14 cellular contexts compared by ENCODE assay signal in the genomic region with DNA sequence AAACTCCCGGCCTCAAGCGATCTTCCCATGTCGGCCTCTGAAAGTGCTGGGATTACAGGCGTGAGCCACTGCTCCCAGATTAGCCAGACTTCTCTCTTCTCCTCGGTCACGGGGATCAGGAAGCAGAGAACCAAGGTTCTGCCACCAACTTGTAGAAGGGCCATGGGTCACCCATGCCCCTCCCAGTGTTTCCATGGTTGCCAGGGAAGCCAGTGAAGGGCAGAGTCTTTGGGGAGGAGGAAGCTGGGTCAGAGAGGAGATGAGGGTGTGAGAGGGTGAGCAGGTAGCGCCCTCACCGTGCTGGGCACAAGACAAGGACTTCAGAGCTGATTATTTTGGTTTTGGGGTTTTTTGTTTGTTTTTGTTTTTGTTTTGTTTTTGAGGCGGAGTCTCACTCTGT.
DNase-seq lines count a peak whose midpoint lies in the region; ATAC-seq and TF ChIP-seq lines count a peak whose summit lies in the region.
"Had no signal": no experiment of that assay in that cellular context is flagged by ENCODE, and none has a peak within 500 bp of the region (broad histone marks: within the 10 kb centered on the region; RNA-seq: fewer than 3 reads in every experiment).

No MANE protein-coding gene starts in this region.

- intact Hi-C loops in activated CD4-positive, alpha-beta T cell treated with anti-CD3 and anti-CD28 coated beads for 36 hours (cut with DNase I, micrococcal nuclease), result loop anchor here in 1 of 2 experiments (10.0 kb wide), 1 partner anchor 361 kb away; no protein-coding TSS in a partner anchor
- intact Hi-C loops in tibial artery (cut with DNase I; ENCODE audit: low total_unique reads), result no loop called here

- DNase-seq in activated CD4-positive, alpha-beta T cell treated with anti-CD3 and anti-CD28 coated beads, Interleukin-2, amount 10 ng/mL, durations not matched to agents 7 days and 5 days, result no peak
- DNase-seq in activated CD4-positive, alpha-beta T cell treated with anti-CD3 and anti-CD28 coated beads for 36 hours, result no peak
- no peak for DNase-seq in central memory CD8-positive, alpha-beta T cell (ENCODE audit: low spot score in 2 of 2)
- peak; percentile 80 for DNase-seq in medulla oblongata (ENCODE audit: extremely low spot score)
- peak; percentile 69 to 83 for DNase-seq in tibial artery
- no peak for DNase-seq in activated T-cell treated with anti-CD3 and anti-CD28 coated beads, Interleukin-2, amount 50 U/mL, for 24 hours
- no peak for DNase-seq in omental fat pad (ENCODE audit: low spot score)
- no peak for DNase-seq in T-helper 2 cell treated with Interferon-gamma antibody and Interleukin-4, amounts not matched to agents 5 μg/mL and 100 μg/mL, for 36 hours (ENCODE audit: low spot score)
- DNase-seq: MG63; NCI-H526 treated with DMSO at 0.1 percent for 48 hours; stimulated activated CD4-positive, alpha-beta T cell treated with anti-CD3 and anti-CD28 coated beads, Interleukin-15, amount 100 ng/mL, for 24 hours; stimulated activated naive CD4-positive, alpha-beta T cell; T-helper 1 cell had no signal

- H3K4me3 Mint-ChIP-seq in activated CD4-positive, alpha-beta T cell treated with anti-CD3 and anti-CD28 coated beads, Interleukin-2, amount 10 ng/mL, durations not matched to agents 7 days and 5 days, result no peak overlapping the region
- no peak overlapping the region for H3K4me3 Mint-ChIP-seq in activated CD4-positive, alpha-beta T cell treated with anti-CD3 and anti-CD28 coated beads for 36 hours
- H3K4me3 Mint-ChIP-seq in central memory CD8-positive, alpha-beta T cell, result no peak overlapping the region
- H3K4me3 Mint-ChIP-seq in activated T-cell treated with anti-CD3 and anti-CD28 coated beads, Interleukin-2, amount 50 U/mL, for 24 hours, result no peak overlapping the region
- H3K4me3 Mint-ChIP-seq in T-helper 2 cell treated with Interferon-gamma antibody and Interleukin-4, amounts not matched to agents 5 μg/mL and 100 μg/mL, for 36 hours, result no peak overlapping the region
- H3K4me3 Mint-ChIP-seq: nephron had no signal

- no peaks in the 10 kb centered on the region for H3K27me3 Mint-ChIP-seq in activated CD4-positive, alpha-beta T cell treated with anti-CD3 and anti-CD28 coated beads, Interleukin-2, amount 10 ng/mL, durations not matched to agents 7 days and 5 days
- no peaks in the 10 kb centered on the region for H3K27me3 Mint-ChIP-seq in activated CD4-positive, alpha-beta T cell treated with anti-CD3 and anti-CD28 coated beads for 36 hours
- no peaks in the 10 kb centered on the region for H3K27me3 Mint-ChIP-seq in central memory CD8-positive, alpha-beta T cell
- no peaks in the 10 kb centered on the region for H3K27me3 Mint-ChIP-seq in activated T-cell treated with anti-CD3 and anti-CD28 coated beads, Interleukin-2, amount 50 U/mL, for 24 hours
- no peaks in the 10 kb centered on the region for H3K27me3 Mint-ChIP-seq in T-helper 2 cell treated with Interferon-gamma antibody and Interleukin-4, amounts not matched to agents 5 μg/mL and 100 μg/mL, for 36 hours (ENCODE audit: low read depth)

- H3K9me3 ChIP-seq in tibial artery, result peaks cover 0 to 2% (median under 1%) of the 10 kb centered on the region in 3 donors

- peaks cover 17% of the 10 kb centered on the region for H3K36me3 Mint-ChIP-seq in activated CD4-positive, alpha-beta T cell treated with anti-CD3 and anti-CD28 coated beads, Interleukin-2, amount 10 ng/mL, durations not matched to agents 7 days and 5 days (ENCODE audit: low read depth)
- H3K36me3 Mint-ChIP-seq in activated CD4-positive, alpha-beta T cell treated with anti-CD3 and anti-CD28 coated beads for 36 hours (ENCODE audit: low read depth), result peaks cover 14% of the 10 kb centered on the region
- H3K36me3 Mint-ChIP-seq in central memory CD8-positive, alpha-beta T cell (ENCODE audit: insufficient read depth), result peaks cover 22% of the 10 kb centered on the region
- H3K36me3 Mint-ChIP-seq in activated T-cell treated with anti-CD3 and anti-CD28 coated beads, Interleukin-2, amount 50 U/mL, for 24 hours (ENCODE audit: low read depth), result no peaks in the 10 kb centered on the region
- peaks cover 2% of the 10 kb centered on the region for H3K36me3 Mint-ChIP-seq in T-helper 2 cell treated with Interferon-gamma antibody and Interleukin-4, amounts not matched to agents 5 μg/mL and 100 μg/mL, for 36 hours (ENCODE audit: low read depth)

- H3K4me3 ChIP-seq in tibial artery, result no peak overlapping the region
- H3K4me3 ChIP-seq: MG63 had no signal

- POLR2A ChIA-PET in activated CD4-positive, alpha-beta T cell treated with anti-CD3 and anti-CD28 coated beads, Interleukin-2, amount 10 ng/mL, durations not matched to agents 7 days and 5 days (lab: Charles Lee), result no interaction called here
- POLR2A ChIA-PET in activated CD4-positive, alpha-beta T cell treated with anti-CD3 and anti-CD28 coated beads for 36 hours (lab: Charles Lee), result no interaction called here

- peaks cover 0 to 35% (median 18%) of the 10 kb centered on the region in 4 donors for H3K4me1 ChIP-seq in tibial artery

- peaks cover 24% of the 10 kb centered on the region for H3K9me3 Mint-ChIP-seq in activated CD4-positive, alpha-beta T cell treated with anti-CD3 and anti-CD28 coated beads, Interleukin-2, amount 10 ng/mL, durations not matched to agents 7 days and 5 days
- H3K9me3 Mint-ChIP-seq in activated CD4-positive, alpha-beta T cell treated with anti-CD3 and anti-CD28 coated beads for 36 hours (ENCODE audit: low read depth), result peaks cover 13% of the 10 kb centered on the region
- no peaks in the 10 kb centered on the region for H3K9me3 Mint-ChIP-seq in central memory CD8-positive, alpha-beta T cell
- H3K9me3 Mint-ChIP-seq in activated T-cell treated with anti-CD3 and anti-CD28 coated beads, Interleukin-2, amount 50 U/mL, for 24 hours, result peaks cover 11% of the 10 kb centered on the region
- peaks cover 26% of the 10 kb centered on the region for H3K9me3 Mint-ChIP-seq in T-helper 2 cell treated with Interferon-gamma antibody and Interleukin-4, amounts not matched to agents 5 μg/mL and 100 μg/mL, for 36 hours

- no peaks in the 10 kb centered on the region for H3K36me3 ChIP-seq in tibial artery
- H3K36me3 ChIP-seq: MG63 had no signal

- no peak for ATAC-seq in activated CD4-positive, alpha-beta T cell treated with anti-CD3 and anti-CD28 coated beads for 36 hours
- ATAC-seq in central memory CD8-positive, alpha-beta T cell (replicated peaks; ENCODE audit: extremely low read depth, poor library complexity, severe bottlenecking), result no peak
- ATAC-seq in omental fat pad (ENCODE audit: low FRiP score), result no peak

- TF ChIP-seq CTCF in tibial artery (IDR thresholded peaks at IDR 0.05) (no peak), omental fat pad (IDR thresholded peaks at IDR 0.05) (no peak)

- H3K27ac ChIP-seq in tibial artery, result peak overlapping the region; percentile 16 to 30

- CTCF ChIA-PET in activated CD4-positive, alpha-beta T cell treated with anti-CD3 and anti-CD28 coated beads, Interleukin-2, amount 10 ng/mL, durations not matched to agents 7 days and 5 days (lab: Charles Lee), result interaction anchor here (0.9 to 1.9 kb wide), 3 partner anchors 9 to 14 kb away, joined by 3 to 5 read pairs (median 3); no protein-coding TSS in a partner anchor
- CTCF ChIA-PET in activated CD4-positive, alpha-beta T cell treated with anti-CD3 and anti-CD28 coated beads for 36 hours (lab: Charles Lee), result interaction anchor here (2.0 kb wide), 1 partner anchor 14 kb away, joined by 5 read pairs; no protein-coding TSS in a partner anchor

- peaks cover 56% of the 10 kb centered on the region for H3K4me1 Mint-ChIP-seq in activated CD4-positive, alpha-beta T cell treated with anti-CD3 and anti-CD28 coated beads, Interleukin-2, amount 10 ng/mL, durations not matched to agents 7 days and 5 days
- H3K4me1 Mint-ChIP-seq in activated CD4-positive, alpha-beta T cell treated with anti-CD3 and anti-CD28 coated beads for 36 hours, result peaks cover 55% of the 10 kb centered on the region
- peaks cover 47% of the 10 kb centered on the region for H3K4me1 Mint-ChIP-seq in central memory CD8-positive, alpha-beta T cell
- H3K4me1 Mint-ChIP-seq in activated T-cell treated with anti-CD3 and anti-CD28 coated beads, Interleukin-2, amount 50 U/mL, for 24 hours (ENCODE audit: low read depth), result peaks cover 63% of the 10 kb centered on the region
- H3K4me1 Mint-ChIP-seq in T-helper 2 cell treated with Interferon-gamma antibody and Interleukin-4, amounts not matched to agents 5 μg/mL and 100 μg/mL, for 36 hours (ENCODE audit: low read depth), result peaks cover 24% of the 10 kb centered on the region

- peak overlapping the region; percentile 52 for H3K27ac Mint-ChIP-seq in activated CD4-positive, alpha-beta T cell treated with anti-CD3 and anti-CD28 coated beads, Interleukin-2, amount 10 ng/mL, durations not matched to agents 7 days and 5 days
- no peak overlapping the region for H3K27ac Mint-ChIP-seq in activated CD4-positive, alpha-beta T cell treated with anti-CD3 and anti-CD28 coated beads for 36 hours
- H3K27ac Mint-ChIP-seq in central memory CD8-positive, alpha-beta T cell (ENCODE audit: low read depth), result peak overlapping the region; percentile 25
- no peak overlapping the region for H3K27ac Mint-ChIP-seq in activated T-cell treated with anti-CD3 and anti-CD28 coated beads, Interleukin-2, amount 50 U/mL, for 24 hours
- H3K27ac Mint-ChIP-seq in T-helper 2 cell treated with Interferon-gamma antibody and Interleukin-4, amounts not matched to agents 5 μg/mL and 100 μg/mL, for 36 hours, result no peak overlapping the region

- H3K27me3 ChIP-seq in tibial artery, result peaks cover 0 to 22% of the 10 kb centered on the region in 2 donors
- H3K27me3 ChIP-seq: MG63 had no signal

Comparison
In these comparisons a context has a peak if more than half of its experiments do, and no peak if none do; other contexts are left out.
1. H3K27ac Mint-ChIP-seq: peak in activated CD4-positive, alpha-beta T cell treated with anti-CD3 and anti-CD28 coated beads, Interleukin-2, amount 10 ng/mL, durations not matched to agents 7 days and 5 days (single experiment) and central memory CD8-positive, alpha-beta T cell (single experiment); none in activated CD4-positive, alpha-beta T cell treated with anti-CD3 and anti-CD28 coated beads for 36 hours (single experiment), activated T-cell treated with anti-CD3 and anti-CD28 coated beads, Interleukin-2, amount 50 U/mL, for 24 hours (single experiment) and T-helper 2 cell treated with Interferon-gamma antibody and Interleukin-4, amounts not matched to agents 5 μg/mL and 100 μg/mL, for 36 hours (single experiment).
2. DNase-seq: peak in medulla oblongata (single experiment) and tibial artery (2 of 2); none in activated CD4-positive, alpha-beta T cell treated with anti-CD3 and anti-CD28 coated beads, Interleukin-2, amount 10 ng/mL, durations not matched to agents 7 days and 5 days (single experiment), activated CD4-positive, alpha-beta T cell treated with anti-CD3 and anti-CD28 coated beads for 36 hours (single experiment), central memory CD8-positive, alpha-beta T cell (0 of 2), activated T-cell treated with anti-CD3 and anti-CD28 coated beads, Interleukin-2, amount 50 U/mL, for 24 hours (single experiment), omental fat pad (single experiment) and T-helper 2 cell treated with Interferon-gamma antibody and Interleukin-4, amounts not matched to agents 5 μg/mL and 100 μg/mL, for 36 hours (single experiment).